ENCODE assay signal across 8 cellular contexts in genomic region chr1:235075121-235075954, GRCh38. TPM values are rescaled to one million over a fixed set of nuclear protein-coding genes. Genes with fewer than 3 reads are reported as not detected.
A peak's percentile ranks its signal among the peaks of the same experiment; 100 is the strongest.
DNase-seq lines count a peak whose midpoint lies in the region; ATAC-seq lines count a peak whose summit lies in the region.

No MANE protein-coding gene starts in this region.

- H2BK15ac ChIP-seq in neuronal stem cell (ENCODE audit: low read length) = no peak overlapping the region

- H3K36me3 ChIP-seq in MG63 = no peaks in the 10 kb centered on the region
- no peaks in the 10 kb centered on the region for H3K36me3 ChIP-seq in esophagus (ENCODE audit: control insufficient read depth in 2 of 2, insufficient read depth in 2 of 2, low read length in 1 of 2)
- no peaks in the 10 kb centered on the region for H3K36me3 ChIP-seq in neuronal stem cell (replicated peaks in 1 of 2; ENCODE audit: control insufficient read depth in 2 of 2, insufficient read depth in 2 of 2, low read length in 2 of 2)

- H3K4ac ChIP-seq in neuronal stem cell (ENCODE audit: low read length) = no peak overlapping the region

- WGBS in esophagus, 2 donors = 41 to 44% methylated on average over 26 of the region's 26 CpGs
- WGBS in neuronal stem cell (ENCODE audit: extremely low coverage in 2 of 2, insufficient read length in 2 of 2, insufficient replicate concordance in 1 of 2), 2 donors = no CpG with 5 or more reads among the region's 26 CpGs

- no peak overlapping the region for H4K8ac ChIP-seq in neuronal stem cell (ENCODE audit: low read depth, low read length)

- no peak overlapping the region for H2AK5ac ChIP-seq in neuronal stem cell (ENCODE audit: low read depth, low read length)

- H2AFZ ChIP-seq in neuronal stem cell (ENCODE audit: low read length) = peak overlapping the region; percentile 83

- no peak overlapping the region for H3K14ac ChIP-seq in neuronal stem cell (ENCODE audit: low read length)

- H3K9me3 ChIP-seq in MG63 (no peaks in the 10 kb centered on the region), esophagus (ENCODE audit: control insufficient read depth in 2 of 2, insufficient read depth in 1 of 2, low read depth in 1 of 2, low read length in 1 of 2) (no peaks in the 10 kb centered on the region), neuronal stem cell (replicated peaks in 1 of 2; ENCODE audit: control insufficient read depth in 2 of 2, insufficient read depth in 1 of 2, low read depth in 1 of 2, low read length in 2 of 2) (peaks cover 0 to 5% of the 10 kb centered on the region in 2 donors)

- H3K18ac ChIP-seq in neuronal stem cell (ENCODE audit: low read length) = peak overlapping the region; percentile 66

- H3K9ac ChIP-seq in neuronal stem cell (ENCODE audit: low read depth, low read length, poor library complexity) = peak overlapping the region; percentile 53

- DNase-seq in MG63 (peak; percentile 97), neuronal stem cell (ENCODE audit: low spot score) (no peak), superior temporal gyrus (ENCODE audit: extremely low spot score) (peak; percentile 68), putamen (ENCODE audit: low spot score) (no peak)
- DNase-seq in activated CD8-positive, alpha-beta memory T cell treated with anti-CD3 and anti-CD28 coated beads for 24 hours = peak; percentile 85

- H3K4me1 ChIP-seq in esophagus (ENCODE audit: control insufficient read depth in 2 of 2, insufficient read depth in 2 of 2, low read length in 1 of 2) (peaks cover 13 to 30% of the 10 kb centered on the region in 2 donors), neuronal stem cell (ENCODE audit: control insufficient read depth in 2 of 2, insufficient read depth in 1 of 2, low read depth in 1 of 2, low read length in 2 of 2) (peaks cover 16 to 19% of the 10 kb centered on the region in 2 donors)

- H2BK120ac ChIP-seq in neuronal stem cell (ENCODE audit: low read depth, low read length) = no peak overlapping the region

- H3K23ac ChIP-seq in neuronal stem cell (ENCODE audit: low read depth, low read length, poor library complexity) = no peak overlapping the region

- H2BK12ac ChIP-seq in neuronal stem cell (ENCODE audit: low read length) = no peak overlapping the region

- H3K27ac ChIP-seq in esophagus (ENCODE audit: low read depth in 2 of 2, low read length in 1 of 2) = peak overlapping the region; percentile 96 to 98
- H3K27ac ChIP-seq in neuronal stem cell (replicated peaks; ENCODE audit: low read length) = peak overlapping the region; percentile 25

- H3K4me3 ChIP-seq in GM08714 (ENCODE audit: low read length) (peak overlapping the region; percentile 19; the same call in 1 of the 2 replicates), MG63 (no peak overlapping the region), esophagus (ENCODE audit: low read depth in 1 of 2, low read length in 2 of 2) (no peak overlapping the region), neuronal stem cell (ENCODE audit: low read length in 2 of 2) (no peak overlapping the region)

- no peak overlapping the region for H4K91ac ChIP-seq in neuronal stem cell (ENCODE audit: low read depth, low read length, poor library complexity)

- peak; percentile 59 for ATAC-seq in GM21717 (IDR thresholded peaks at IDR 0.05; ENCODE audit: unreplicated experiment)

- H2BK5ac ChIP-seq in neuronal stem cell (ENCODE audit: low read length) = no peak overlapping the region

- H3K79me1 ChIP-seq in neuronal stem cell (ENCODE audit: low read depth, low read length) = no peaks in the 10 kb centered on the region

- no peaks in the 10 kb centered on the region for H3K27me3 ChIP-seq in MG63
- H3K27me3 ChIP-seq in esophagus (ENCODE audit: control insufficient read depth in 1 of 2, insufficient read depth in 2 of 2, low read length in 2 of 2) = no peaks in the 10 kb centered on the region
- H3K27me3 ChIP-seq in neuronal stem cell (ENCODE audit: control insufficient read depth in 3 of 3, insufficient read depth in 3 of 3, low read depth in 1 of 3, low read length in 3 of 3) = no peaks in the 10 kb centered on the region

- H3K4me2 ChIP-seq in neuronal stem cell (ENCODE audit: insufficient read depth, low read length, poor library complexity, severe bottlenecking) = no peak overlapping the region

RNA-seq across cellular contexts. Expression of gene TOMM20, which starts 53.3 kb away (rescaled TPM):
- 132 and 183 TPM in 2 replicates for total RNA-seq in MG63 (2014; rRNA removed; shearing (Covaris generic); ENCODE audit: low replicate concordance)
- 10 to 100 TPM; 43.4 to 61.1 TPM for polyA plus RNA-seq in esophagus
- polyA plus RNA-seq in neuronal stem cell (2013, experiment 1 of 2) = 152 TPM
- polyA plus RNA-seq in neuronal stem cell (2013, experiment 2 of 2) = 156 TPM

Comparison
In these comparisons a context has a peak if more than half of its experiments do, and no peak if none do; other contexts are left out.
1. DNase-seq: peak in MG63 (single experiment), activated CD8-positive, alpha-beta memory T cell treated with anti-CD3 and anti-CD28 coated beads for 24 hours (single experiment) and superior temporal gyrus (single experiment); none in neuronal stem cell (single experiment) and putamen (single experiment).